ENCODE assay signal across 19 cellular contexts in the genomic region with DNA sequence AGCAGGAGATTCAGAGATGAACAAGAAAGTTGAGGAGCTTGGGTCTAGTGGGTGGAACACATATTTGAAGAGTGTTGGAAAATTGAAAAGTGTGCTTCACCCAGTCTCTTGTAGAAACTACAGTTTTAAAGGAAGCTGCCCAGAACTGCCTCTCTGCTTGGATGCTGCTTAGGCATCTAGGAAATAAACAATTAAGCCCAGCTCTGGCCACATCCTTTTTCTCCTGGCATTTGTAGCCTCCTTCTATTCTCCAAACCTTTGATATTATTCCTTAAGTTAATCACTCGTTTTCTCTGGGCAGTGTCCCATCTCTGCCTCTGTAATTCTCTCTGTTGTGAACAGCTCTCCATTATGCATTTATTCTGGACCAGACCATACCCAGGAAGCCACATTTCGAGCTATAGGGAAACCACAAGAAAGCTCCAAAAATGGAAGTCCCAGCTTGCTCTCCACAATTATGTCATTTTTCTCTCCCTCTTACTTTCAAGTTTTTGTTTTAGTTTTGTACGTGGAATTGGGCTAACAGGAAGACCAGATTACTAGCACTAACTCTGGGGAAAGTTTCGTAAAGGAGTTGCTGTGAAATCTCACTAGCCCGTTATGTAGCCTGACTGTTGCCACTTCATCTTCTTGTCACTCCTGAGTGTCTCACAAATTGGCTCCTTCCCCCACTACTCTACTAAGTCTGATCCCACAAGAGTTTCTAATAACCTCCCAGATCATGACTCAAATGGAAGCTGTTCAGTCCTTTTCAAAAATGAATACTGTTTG.
DNase-seq lines count a peak whose midpoint lies in the region; ATAC-seq lines count a peak whose summit lies in the region.
"Had no signal": no experiment of that assay in that cellular context is flagged by ENCODE, and none has a peak within 500 bp of the region (broad histone marks: within the 10 kb centered on the region; RNA-seq: fewer than 3 reads in every experiment).

No MANE protein-coding gene starts in this region.

- DNase-seq in GM19238 (ENCODE audit: insufficient read length, low spot score) (no peak), SKM-1 treated with dmso at 0.1 percent for 144 hours (lab: John Stamatoyannopoulos, UW; ENCODE audit: unreplicated experiment) (no peak)
- DNase-seq: brain microvascular endothelial cell; DMS53; left cardiac atrium; NCI-H1417 treated with DMSO at 0.1 percent for 48 hours; NCI-H510A; retina; stimulated activated CD4-positive, alpha-beta T cell treated with anti-CD3 and anti-CD28 coated beads, Interleukin-4, amount 100 ng/mL, for 4 hours; stimulated activated naive CD4-positive, alpha-beta T cell; T-helper 2 cell had no signal

- peaks cover 4% of the 10 kb centered on the region for H3K9me3 Mint-ChIP-seq in activated T-helper 17 cell treated with anti-CD3 and anti-CD28 coated beads, Interleukin-2, amount 50 U/mL, for 72 hours

- peak overlapping the region; percentile 66 for H3K4me2 ChIP-seq in BLaER1
- H3K4me2 ChIP-seq: GM23338 had no signal

- no peak overlapping the region for H3K4me3 Mint-ChIP-seq in activated T-helper 17 cell treated with anti-CD3 and anti-CD28 coated beads, Interleukin-2, amount 50 U/mL, for 72 hours
- H3K4me3 Mint-ChIP-seq: GM23338 had no signal

- no peaks in the 10 kb centered on the region for H3K27me3 Mint-ChIP-seq in activated T-helper 17 cell treated with anti-CD3 and anti-CD28 coated beads, Interleukin-2, amount 50 U/mL, for 72 hours

- H3K27me3 ChIP-seq in BLaER1 = no peaks in the 10 kb centered on the region
- H3K27me3 ChIP-seq: brain microvascular endothelial cell had no signal

- peaks cover 18% of the 10 kb centered on the region for H3K4me1 ChIP-seq in BLaER1

- no peak overlapping the region for H3K9ac ChIP-seq in BLaER1

- no peaks in the 10 kb centered on the region for H3K36me3 Mint-ChIP-seq in activated T-helper 17 cell treated with anti-CD3 and anti-CD28 coated beads, Interleukin-2, amount 50 U/mL, for 72 hours (ENCODE audit: low read depth)

- no peak overlapping the region for H3K27ac Mint-ChIP-seq in activated T-helper 17 cell treated with anti-CD3 and anti-CD28 coated beads, Interleukin-2, amount 50 U/mL, for 72 hours
- H3K27ac Mint-ChIP-seq: GM23338 had no signal

- H3K4me3 ChIP-seq in BLaER1 = no peak overlapping the region; the same call in 1 of the 2 replicates
- H3K4me3 ChIP-seq: GM23338 had no signal

- no peak overlapping the region for H3K27ac ChIP-seq in BLaER1
- H3K27ac ChIP-seq: brain microvascular endothelial cell had no signal

- ATAC-seq in GM19438 (IDR thresholded peaks at IDR 0.05; ENCODE audit: low read depth, unreplicated experiment) (peak; percentile 73), HG03066 (IDR thresholded peaks at IDR 0.05; ENCODE audit: low read depth, unreplicated experiment) (peak; percentile 58), GM19467 (IDR thresholded peaks at IDR 0.05; ENCODE audit: unreplicated experiment) (no peak), GM19035 (IDR thresholded peaks at IDR 0.05; ENCODE audit: unreplicated experiment) (no peak)
- peak; percentile 81 for ATAC-seq in activated T-helper 17 cell treated with anti-CD3 and anti-CD28 coated beads, Interleukin-2, amount 50 U/mL, for 72 hours (replicated peaks)
- ATAC-seq: GM23338, left cardiac atrium, Panc1 had no signal

- H3K36me3 ChIP-seq in BLaER1 = no peaks in the 10 kb centered on the region
- H3K36me3 ChIP-seq: brain microvascular endothelial cell had no signal

- H3K9me3 ChIP-seq in BLaER1 = peaks cover 14% of the 10 kb centered on the region; the same call in 1 of the 2 replicates

- H4K20me1 ChIP-seq in BLaER1 = no peaks in the 10 kb centered on the region

- no peaks in the 10 kb centered on the region for H3K4me1 Mint-ChIP-seq in activated T-helper 17 cell treated with anti-CD3 and anti-CD28 coated beads, Interleukin-2, amount 50 U/mL, for 72 hours
- H3K4me1 Mint-ChIP-seq: GM23338 had no signal

Comparison
In these comparisons a context has a peak if more than half of its experiments do, and no peak if none do; other contexts are left out.
1. ATAC-seq: peak in GM19438 (single experiment), HG03066 (single experiment) and activated T-helper 17 cell treated with anti-CD3 and anti-CD28 coated beads, Interleukin-2, amount 50 U/mL, for 72 hours (single experiment); none in GM19467 (single experiment) and GM19035 (single experiment).